Comparison of ENCODE assay signal across 8 cellular contexts in the genomic region with DNA sequence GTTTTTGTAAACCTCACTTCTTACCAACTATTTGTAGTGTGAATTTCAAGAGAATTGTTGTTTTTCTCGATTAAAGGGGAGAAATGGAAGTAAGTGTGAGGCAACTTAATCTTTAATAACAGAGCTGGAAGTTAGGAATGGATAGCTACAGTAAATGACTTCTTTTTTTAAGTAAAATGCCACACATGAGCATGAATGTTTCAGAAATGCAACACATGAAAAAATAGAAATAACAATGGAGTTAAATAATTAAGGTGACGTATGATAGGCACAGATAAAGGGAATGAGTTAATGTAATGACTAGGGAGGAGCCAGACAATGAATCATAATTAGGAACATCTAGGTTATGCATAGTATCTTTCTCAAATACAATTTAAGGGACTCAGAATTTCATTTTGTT. TPM values are rescaled to one million over a fixed set of nuclear protein-coding genes. Genes with fewer than 3 reads are reported as not detected.
A peak's percentile ranks its signal among the peaks of the same experiment; 100 is the strongest.
DNase-seq lines count a peak whose midpoint lies in the region; ATAC-seq and TF ChIP-seq lines count a peak whose summit lies in the region.

No MANE protein-coding gene starts in this region.

- CTCF ChIA-PET in activated B cell treated with CpG ODN at 0.5 μM for 24 hours (lab: Charles Lee), result interaction anchor here (1.2 to 1.6 kb wide), 2 partner anchors 79 to 113 kb away, joined by 6 to 7 read pairs; no protein-coding TSS in a partner anchor

- H3K36me3 Mint-ChIP-seq in activated naive CD4-positive, alpha-beta T cell treated with anti-CD3 and anti-CD28 coated beads, Interleukin-2, amount 50 U/mL, for 24 hours, result peaks cover 40% of the 10 kb centered on the region
- H3K36me3 Mint-ChIP-seq in activated B cell treated with CpG ODN at 0.5 μM for 24 hours (ENCODE audit: low read depth) (peaks cover 63% of the 10 kb centered on the region), immature natural killer cell (peaks cover 0 to 1% (median 0%) of the 10 kb centered on the region in 3 donors), type B pancreatic cell (peaks cover 4% of the 10 kb centered on the region)

- POLR2A ChIA-PET in activated B cell treated with CpG ODN at 0.5 μM for 24 hours (lab: Charles Lee), result interaction anchor here (0.6 to 7.2 kb wide), 7 partner anchors 46 to 654 kb away, joined by 3 to 162 read pairs (median 6); a partner anchor contains a TSS

- no peaks in the 10 kb centered on the region for H3K9me3 Mint-ChIP-seq in activated naive CD4-positive, alpha-beta T cell treated with anti-CD3 and anti-CD28 coated beads, Interleukin-2, amount 50 U/mL, for 24 hours
- H3K9me3 Mint-ChIP-seq in activated B cell treated with CpG ODN at 0.5 μM for 24 hours, result peaks cover under 1% of the 10 kb centered on the region
- no peaks in the 10 kb centered on the region for H3K9me3 Mint-ChIP-seq in immature natural killer cell
- no peaks in the 10 kb centered on the region for H3K9me3 Mint-ChIP-seq in type B pancreatic cell

- intact Hi-C loops in activated B cell treated with CpG ODN at 0.5 μM for 24 hours (cut with micrococcal nuclease), result loop anchor here (2.0 to 5.0 kb wide), 3 partner anchors 14 to 1823 kb away; a partner anchor contains a TSS

- DNase-seq in activated naive CD4-positive, alpha-beta T cell treated with anti-CD3 and anti-CD28 coated beads, Interleukin-2, amount 50 U/mL, for 16 hours, result no peak
- DNase-seq in activated B cell treated with CpG ODN at 0.5 μM for 24 hours, result no peak
- DNase-seq in immature natural killer cell, result no peak
- DNase-seq in type B pancreatic cell (ENCODE audit: extremely low spot score, unreplicated experiment), result no peak
- no peak for DNase-seq in GDM1 (lab: John Stamatoyannopoulos, UW)
- no peak for DNase-seq in DMS79 treated with DMSO at 0.1 percent for 48 hours (lab: John Stamatoyannopoulos, UW)
- no peak for DNase-seq in midbrain (lab: John Stamatoyannopoulos, UW)

- H3K4me3 Mint-ChIP-seq in activated naive CD4-positive, alpha-beta T cell treated with anti-CD3 and anti-CD28 coated beads, Interleukin-2, amount 50 U/mL, for 24 hours, result peak overlapping the region; percentile 100
- H3K4me3 Mint-ChIP-seq in activated B cell treated with CpG ODN at 0.5 μM for 24 hours (peak overlapping the region; percentile 98), immature natural killer cell (peak overlapping the region; percentile 74 to 97 (median 94)), type B pancreatic cell (peak overlapping the region; percentile 9)

- no peaks in the 10 kb centered on the region for H3K27me3 Mint-ChIP-seq in activated naive CD4-positive, alpha-beta T cell treated with anti-CD3 and anti-CD28 coated beads, Interleukin-2, amount 50 U/mL, for 24 hours
- no peaks in the 10 kb centered on the region for H3K27me3 Mint-ChIP-seq in activated B cell treated with CpG ODN at 0.5 μM for 24 hours
- peaks cover 9 to 27% (median 25%) of the 10 kb centered on the region in 3 donors for H3K27me3 Mint-ChIP-seq in immature natural killer cell (ENCODE audit: low read depth in 3 of 3)
- H3K27me3 Mint-ChIP-seq in type B pancreatic cell, result no peaks in the 10 kb centered on the region

- peak overlapping the region; percentile 64 for H3K27ac Mint-ChIP-seq in activated naive CD4-positive, alpha-beta T cell treated with anti-CD3 and anti-CD28 coated beads, Interleukin-2, amount 50 U/mL, for 24 hours
- H3K27ac Mint-ChIP-seq in activated B cell treated with CpG ODN at 0.5 μM for 24 hours (peak overlapping the region; percentile 85), immature natural killer cell (peak overlapping the region; percentile 89 to 99 (median 94)), type B pancreatic cell (no peak overlapping the region)

- TF ChIP-seq CTCF in activated B cell treated with CpG ODN at 0.5 μM for 24 hours (IDR thresholded peaks at IDR 0.05), result no peak
- no peak for TF ChIP-seq CTCF in type B pancreatic cell (conservative IDR thresholded peaks at IDR 0.05)

- peaks cover 47% of the 10 kb centered on the region for H3K4me1 Mint-ChIP-seq in activated naive CD4-positive, alpha-beta T cell treated with anti-CD3 and anti-CD28 coated beads, Interleukin-2, amount 50 U/mL, for 24 hours
- H3K4me1 Mint-ChIP-seq in activated B cell treated with CpG ODN at 0.5 μM for 24 hours, result peaks cover 51% of the 10 kb centered on the region
- H3K4me1 Mint-ChIP-seq in immature natural killer cell, result peaks cover 53 to 78% of the 10 kb centered on the region in 2 donors
- peaks cover 27% of the 10 kb centered on the region for H3K4me1 Mint-ChIP-seq in type B pancreatic cell (ENCODE audit: unreplicated experiment)

- ATAC-seq in activated B cell treated with CpG ODN at 0.5 μM for 24 hours (ENCODE audit: low read depth), result no peak

RNA-seq across cellular contexts. Expression of a gene that starts 3.4 kb away (rescaled TPM):
- total RNA-seq in activated B cell treated with CpG ODN at 0.5 μM for 24 hours (211 and 238 TPM in 2 replicates), type B pancreatic cell (ENCODE audit: low replicate concordance) (10.7 and 11.3 TPM in 2 replicates)
- 10 to 100 TPM in 2 of 3 donors, 1 to 10 TPM in 1; 6.4 to 47.7 (median 21.7) TPM for polyA plus RNA-seq in immature natural killer cell

Comparison
In these comparisons a context has a peak if more than half of its experiments do, and no peak if none do; other contexts are left out.
1. H3K4me3 Mint-ChIP-seq: peak in every context shown above with its lines; median percentile 100 in activated naive CD4-positive, alpha-beta T cell treated with anti-CD3 and anti-CD28 coated beads, Interleukin-2, amount 50 U/mL, for 24 hours; 98 in activated B cell treated with CpG ODN at 0.5 μM for 24 hours; 94 in immature natural killer cell; 9 in type B pancreatic cell.
2. RNA of a gene that starts 3.4 kb away (total RNA-seq): 211 to 238 TPM in activated B cell treated with CpG ODN at 0.5 μM for 24 hours; 10.7 to 11.3 TPM in type B pancreatic cell; every median in the first group is over 10 times any median in the second.